ENCODE assay signal across 7 cellular contexts in the genomic region with DNA sequence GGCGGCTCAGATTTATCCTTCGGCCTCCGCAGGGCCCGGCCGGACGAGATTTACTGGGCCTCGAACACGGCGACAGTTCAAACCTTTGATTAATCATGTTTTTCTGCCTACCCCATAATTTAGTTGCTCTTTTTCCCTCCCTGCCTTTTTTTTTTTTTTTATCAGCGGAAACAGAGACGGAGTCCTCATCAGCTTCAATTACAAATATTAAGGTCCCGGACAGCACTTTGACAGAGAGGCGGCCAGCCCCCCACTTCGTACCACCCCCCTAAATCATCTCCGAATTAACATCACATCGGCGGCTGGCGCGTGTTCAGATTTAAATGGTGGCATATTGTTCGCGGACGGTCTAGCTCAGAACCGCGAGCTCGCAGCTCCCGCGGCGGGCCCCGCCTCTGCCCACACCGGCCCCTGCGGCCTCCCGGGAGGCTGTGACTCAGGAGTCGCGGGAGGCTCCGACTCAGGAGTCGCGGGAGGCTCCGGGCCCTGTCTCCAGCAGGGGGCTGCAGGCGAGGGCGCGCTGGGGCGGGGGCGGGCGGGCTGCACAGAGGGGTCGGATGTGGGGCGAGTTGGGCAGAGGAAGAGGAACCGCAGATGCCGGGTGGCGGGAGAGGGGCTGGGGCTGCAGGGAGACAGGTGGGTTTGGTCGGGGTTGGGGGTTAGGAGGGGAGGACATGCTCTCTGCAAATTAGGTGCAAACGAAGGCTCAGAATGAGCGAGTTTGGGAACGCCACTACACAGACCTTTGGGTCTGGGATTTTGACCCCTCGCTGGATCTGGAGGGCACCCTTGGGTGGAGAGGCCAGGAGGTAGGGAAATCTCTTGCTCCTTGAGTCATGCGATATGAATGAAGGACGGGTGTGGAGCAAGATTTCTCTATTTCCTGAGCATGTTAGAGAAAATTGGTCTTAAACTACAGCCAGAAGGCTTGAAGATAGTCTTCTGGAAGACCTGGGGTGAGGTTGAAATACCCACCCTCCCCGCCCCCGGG. TPM values are rescaled to one million over a fixed set of nuclear protein-coding genes. Genes with fewer than 3 reads are reported as not detected.
DNase-seq lines count a peak whose midpoint lies in the region; ATAC-seq and TF ChIP-seq lines count a peak whose summit lies in the region.

No MANE protein-coding gene starts in this region.

- no peak overlapping the region for H3K4ac ChIP-seq in mesenchymal stem cell (ENCODE audit: low read depth in 1 of 2, low read length in 2 of 2)

- H3K9ac ChIP-seq in mesenchymal stem cell (ENCODE audit: low read length): peak overlapping the region; percentile 69

- H3K27me3 Mint-ChIP-seq in activated B cell treated with CpG ODN at 0.5 μM for 24 hours (peaks cover 67% of the 10 kb centered on the region), type B pancreatic cell (peaks cover 87% of the 10 kb centered on the region)

- POLR2A ChIA-PET in activated B cell treated with CpG ODN at 0.5 μM for 24 hours (lab: Charles Lee): interaction anchor here (0.5 to 1.1 kb wide), 3 partner anchors 20 to 518 kb away, joined by 3 to 9 read pairs (median 4); a partner anchor contains a TSS

- intact Hi-C loops in activated B cell treated with CpG ODN at 0.5 μM for 24 hours (cut with micrococcal nuclease): loop anchor here (2.0 to 10.0 kb wide), 2 partner anchors 19 to 269 kb away; a partner anchor contains a TSS

- H4K8ac ChIP-seq in mesenchymal stem cell (ENCODE audit: low read length): no peak overlapping the region

- H3K36me3 ChIP-seq in ectodermal cell (ENCODE audit: control insufficient read depth, insufficient read depth, low read length) (no peaks in the 10 kb centered on the region), mesenchymal stem cell (ENCODE audit: control insufficient read depth in 1 of 2, insufficient read depth in 2 of 2, low read depth in 1 of 2, low read length in 2 of 2) (no peaks in the 10 kb centered on the region)

- H3K27me3 ChIP-seq in ectodermal cell (ENCODE audit: control insufficient read depth, insufficient read depth, low read length, poor library complexity, severe bottlenecking) (peaks cover 67% of the 10 kb centered on the region), mesenchymal stem cell (ENCODE audit: control insufficient read depth in 1 of 2, insufficient read depth in 1 of 2, low read length in 2 of 2) (peaks cover 35 to 50% of the 10 kb centered on the region in 2 experiments)

- CTCF ChIA-PET in activated B cell treated with CpG ODN at 0.5 μM for 24 hours (lab: Charles Lee): interaction anchor here (1.2 to 2.1 kb wide), 4 partner anchors 48 to 62 kb away, joined by 4 to 9 read pairs (median 4); no protein-coding TSS in a partner anchor

- DNase-seq in HCEC 1CT (peak; percentile 65), activated B cell treated with CpG ODN at 0.5 μM for 24 hours (peak; percentile 34), mesenchymal stem cell (peak; percentile 77), type B pancreatic cell (ENCODE audit: extremely low spot score, unreplicated experiment) (no peak), SW 1271 (lab: John Stamatoyannopoulos, UW) (no peak)

- 2 to 3% methylated on average over 58 of the region's 58 CpGs for WGBS in ectodermal cell, 2 experiments
- 7% methylated on average over 57 of the region's 58 CpGs for WGBS in mesenchymal stem cell

- H3K4me3 ChIP-seq in ectodermal cell (ENCODE audit: insufficient read depth, low read depth, low read length) (peak overlapping the region; percentile 29), mesenchymal stem cell (ENCODE audit: insufficient read depth in 1 of 2, low read depth in 1 of 2, low read length in 2 of 2) (peak overlapping the region; percentile 41 to 60)

- no peak overlapping the region for H3K14ac ChIP-seq in mesenchymal stem cell (ENCODE audit: low read length in 2 of 2)

- H3K4me1 Mint-ChIP-seq in activated B cell treated with CpG ODN at 0.5 μM for 24 hours: peaks cover 29% of the 10 kb centered on the region
- H3K4me1 Mint-ChIP-seq in type B pancreatic cell (ENCODE audit: unreplicated experiment): peaks cover 15% of the 10 kb centered on the region

- no peak overlapping the region for H3K23ac ChIP-seq in mesenchymal stem cell (ENCODE audit: low read length in 2 of 2)

- H3K4me1 ChIP-seq in ectodermal cell (ENCODE audit: control insufficient read depth, insufficient read depth, low read length) (peaks cover 15% of the 10 kb centered on the region), mesenchymal stem cell (ENCODE audit: control insufficient read depth, insufficient read depth, low read depth, low read length) (peaks cover 11% of the 10 kb centered on the region)

- H3K79me1 ChIP-seq in mesenchymal stem cell (replicated peaks; ENCODE audit: low read length, poor library complexity, severe bottlenecking): no peaks in the 10 kb centered on the region

- H3K18ac ChIP-seq in mesenchymal stem cell (ENCODE audit: low read depth in 1 of 2, low read length in 2 of 2): peak overlapping the region; percentile 38 to 42

- H2BK5ac ChIP-seq in mesenchymal stem cell (ENCODE audit: low read depth, low read length, poor library complexity, severe bottlenecking): no peak overlapping the region

- no peak overlapping the region for H4K91ac ChIP-seq in mesenchymal stem cell (ENCODE audit: low read length)

- H3K9me3 ChIP-seq in ectodermal cell (ENCODE audit: control insufficient read depth, low read length) (no peaks in the 10 kb centered on the region), mesenchymal stem cell (ENCODE audit: control insufficient read depth, low read length) (no peaks in the 10 kb centered on the region)

- peaks cover 2% of the 10 kb centered on the region for H3K9me3 Mint-ChIP-seq in activated B cell treated with CpG ODN at 0.5 μM for 24 hours
- H3K9me3 Mint-ChIP-seq in type B pancreatic cell: peaks cover 3% of the 10 kb centered on the region

- H3K4me3 Mint-ChIP-seq in activated B cell treated with CpG ODN at 0.5 μM for 24 hours: peak overlapping the region; percentile 78
- peak overlapping the region; percentile 85 for H3K4me3 Mint-ChIP-seq in type B pancreatic cell

- H2BK120ac ChIP-seq in mesenchymal stem cell (ENCODE audit: low read depth, low read length): no peak overlapping the region

- TF ChIP-seq CTCF in activated B cell treated with CpG ODN at 0.5 μM for 24 hours (IDR thresholded peaks at IDR 0.05) (no peak), type B pancreatic cell (conservative IDR thresholded peaks at IDR 0.05) (peak; percentile 55)

- H2BK15ac ChIP-seq in mesenchymal stem cell (ENCODE audit: low read depth, poor library complexity, severe bottlenecking): peak overlapping the region; percentile 21

- H3K36me3 Mint-ChIP-seq in activated B cell treated with CpG ODN at 0.5 μM for 24 hours (ENCODE audit: low read depth) (no peaks in the 10 kb centered on the region), type B pancreatic cell (no peaks in the 10 kb centered on the region)

- ATAC-seq in activated B cell treated with CpG ODN at 0.5 μM for 24 hours (ENCODE audit: low read depth): peak; percentile 69
- ATAC-seq in HG03025 (IDR thresholded peaks at IDR 0.05; ENCODE audit: low FRiP score, unreplicated experiment): no peak

- no peak overlapping the region for H2AK5ac ChIP-seq in mesenchymal stem cell (ENCODE audit: low read length, severe bottlenecking)

- no peak overlapping the region for H2BK12ac ChIP-seq in mesenchymal stem cell (ENCODE audit: low read length in 2 of 2)

- no peak overlapping the region for H3K27ac Mint-ChIP-seq in activated B cell treated with CpG ODN at 0.5 μM for 24 hours
- H3K27ac Mint-ChIP-seq in type B pancreatic cell: peak overlapping the region; percentile 71

- H3K4me2 ChIP-seq in mesenchymal stem cell (ENCODE audit: low read length, poor library complexity, severe bottlenecking): peak overlapping the region; percentile 76

- H2AFZ ChIP-seq in mesenchymal stem cell (ENCODE audit: low read depth, low read length): no peak overlapping the region

- H3K27ac ChIP-seq in ectodermal cell (ENCODE audit: insufficient read depth, low read depth, low read length, poor library complexity, severe bottlenecking) (no peak overlapping the region), mesenchymal stem cell (ENCODE audit: low read length, poor library complexity, severe bottlenecking) (peak overlapping the region; percentile 72)

RNA-seq across cellular contexts. Expression of a gene that starts 19.6 kb away (rescaled TPM):
- total RNA-seq in activated B cell treated with CpG ODN at 0.5 μM for 24 hours (330 and 354 TPM in 2 replicates), type B pancreatic cell (ENCODE audit: low replicate concordance) (312 and 402 TPM in 2 replicates)
- polyA plus RNA-seq in ectodermal cell (2013, experiment 1 of 4): 664 TPM
- polyA plus RNA-seq in ectodermal cell (2013, experiment 2 of 4): 625 TPM
- polyA plus RNA-seq in ectodermal cell (2013, experiment 3 of 4): 675 TPM
- 751 TPM for polyA plus RNA-seq in ectodermal cell (2013, experiment 4 of 4)
- polyA plus RNA-seq in mesenchymal stem cell (2013, experiment 1 of 2): 474 TPM
- 484 TPM for polyA plus RNA-seq in mesenchymal stem cell (2013, experiment 2 of 2)

RNA-seq across cellular contexts. Expression of a gene that starts 31.8 kb away (rescaled TPM):
- total RNA-seq in activated B cell treated with CpG ODN at 0.5 μM for 24 hours (44.2 and 59.5 TPM in 2 replicates), type B pancreatic cell (ENCODE audit: low replicate concordance) (66.2 and 86.7 TPM in 2 replicates)
- polyA plus RNA-seq in ectodermal cell (2013, experiment 1 of 4): 65.5 TPM
- 66.7 TPM for polyA plus RNA-seq in ectodermal cell (2013, experiment 2 of 4)
- 51.8 TPM for polyA plus RNA-seq in ectodermal cell (2013, experiment 3 of 4)
- 63.4 TPM for polyA plus RNA-seq in ectodermal cell (2013, experiment 4 of 4)
- 52.6 TPM for polyA plus RNA-seq in mesenchymal stem cell (2013, experiment 1 of 2)
- 49.8 TPM for polyA plus RNA-seq in mesenchymal stem cell (2013, experiment 2 of 2)

RNA-seq across cellular contexts. Expression of a gene that starts 56.3 kb away (rescaled TPM):
- total RNA-seq in activated B cell treated with CpG ODN at 0.5 μM for 24 hours: not detected in 2 replicates
- not detected for polyA plus RNA-seq in ectodermal cell (2013, experiment 1 of 4)
- polyA plus RNA-seq in ectodermal cell (2013, experiment 2 of 4): not detected
- not detected for polyA plus RNA-seq in ectodermal cell (2013, experiment 3 of 4)
- polyA plus RNA-seq in ectodermal cell (2013, experiment 4 of 4): not detected
- not detected for polyA plus RNA-seq in mesenchymal stem cell (2013, experiment 1 of 2)
- polyA plus RNA-seq in mesenchymal stem cell (2013, experiment 2 of 2): not detected
- total RNA-seq in type B pancreatic cell (ENCODE audit: low replicate concordance): not detected in 2 replicates

Comparison
In these comparisons a context has a peak if more than half of its experiments do, and no peak if none do; other contexts are left out.
1. DNase-seq: peak in HCEC 1CT (single experiment), activated B cell treated with CpG ODN at 0.5 μM for 24 hours (single experiment) and mesenchymal stem cell (single experiment); none in type B pancreatic cell (single experiment) and SW 1271 (0 of 2).